Comparison of ENCODE assay signal across 8 cellular contexts in the genomic region with DNA sequence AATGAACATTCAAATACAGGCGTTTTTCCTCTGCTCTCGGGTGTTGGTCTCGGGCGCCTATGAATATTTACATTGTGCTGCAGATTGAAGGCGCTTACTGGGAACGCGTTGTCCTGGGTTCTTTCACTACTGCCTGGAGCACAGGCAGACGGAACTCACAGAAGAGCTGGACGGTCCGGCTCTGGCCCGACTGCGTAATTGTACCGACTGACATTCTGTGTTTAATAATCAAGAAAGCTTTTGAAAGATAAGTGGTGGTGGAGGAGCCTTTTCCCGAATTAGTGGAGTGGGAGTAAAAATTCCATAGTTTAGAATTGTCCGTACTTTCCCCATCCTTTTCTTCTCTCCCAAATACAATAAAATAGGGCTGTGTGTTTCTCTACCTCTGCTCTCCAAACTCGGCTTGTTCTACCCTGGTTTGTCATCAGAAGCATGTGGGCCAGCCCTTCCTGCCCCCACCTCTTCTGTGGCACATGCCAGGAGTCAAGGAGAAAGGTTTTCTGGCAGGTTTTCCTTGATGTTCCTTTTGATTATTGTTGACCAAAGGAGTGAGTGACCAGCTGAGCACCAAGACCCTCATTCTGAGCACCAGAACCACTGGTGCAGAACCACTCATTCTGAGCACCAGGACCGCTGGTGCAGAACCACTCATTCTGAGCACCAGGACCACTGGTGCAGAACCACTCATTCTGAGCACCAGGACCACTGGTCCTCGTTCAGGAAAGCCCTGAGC.
DNase-seq lines count a peak whose midpoint lies in the region; ATAC-seq and TF ChIP-seq lines count a peak whose summit lies in the region.

No MANE protein-coding gene starts in this region.

- H3F3A ChIP-seq in Loucy (ENCODE audit: low read depth) = no peaks in the 10 kb centered on the region

- no peak overlapping the region for H2AFZ ChIP-seq in Loucy (ENCODE audit: low read length)

- no peaks in the 10 kb centered on the region for H3K9me2 ChIP-seq in Loucy (replicated peaks; ENCODE audit: low read depth, low read length)

- no peak for DNase-seq in effector memory CD4-positive, alpha-beta T cell
- DNase-seq in nephron progenitor cell (no peak), foreskin melanocyte (no peak), T-helper 9 cell (no peak)

- peak overlapping the region; percentile 90 to 100 (median 97) for H3K4me2 ChIP-seq in BLaER1 treated with 17β-estradiol and CSF1 and Interleukin-3, amounts not matched to agents 10 nM and 100 nM
- peak overlapping the region; percentile 49 for H3K4me2 ChIP-seq in Loucy (ENCODE audit: low read depth, low read length, poor library complexity, severe bottlenecking)

- peaks cover 51% of the 10 kb centered on the region for H3K27me3 Mint-ChIP-seq in nephron progenitor cell (ENCODE audit: low read depth, poor library complexity)

- H3K36me3 ChIP-seq in BLaER1 treated with 17β-estradiol and CSF1 and Interleukin-3, amounts not matched to agents 10 nM and 100 nM = 0 out of 22 replicates have a peak, but pooled peaks cover 0 to 3% (median 0%) of the 10 kb centered on the region in 11 experiments
- H3K36me3 ChIP-seq in Loucy (ENCODE audit: insufficient read depth, low read length) = no peaks in the 10 kb centered on the region
- H3K36me3 ChIP-seq in effector memory CD4-positive, alpha-beta T cell (ENCODE audit: control insufficient read depth, insufficient read depth, low read length) = no peaks in the 10 kb centered on the region

- H3K79me2 ChIP-seq in Loucy (ENCODE audit: insufficient read depth, low read length) = no peaks in the 10 kb centered on the region

- H3K27ac Mint-ChIP-seq in nephron progenitor cell = no peak overlapping the region

- no peak for ATAC-seq in HG03280 (IDR thresholded peaks at IDR 0.05; ENCODE audit: unreplicated experiment)
- no peak for ATAC-seq in HG03457 (IDR thresholded peaks at IDR 0.05; ENCODE audit: unreplicated experiment)

- H4K20me1 ChIP-seq in BLaER1 treated with 17β-estradiol and CSF1 and Interleukin-3, amounts not matched to agents 10 nM and 100 nM = peaks cover 0 to 45% (median 25%) of the 10 kb centered on the region in 11 experiments; a peak in 18 of 22 replicates
- H4K20me1 ChIP-seq in Loucy (ENCODE audit: insufficient read depth, low read length, poor library complexity, severe bottlenecking) = no peaks in the 10 kb centered on the region

- H3K27me3 ChIP-seq in BLaER1 treated with 17β-estradiol and CSF1 and Interleukin-3, amounts not matched to agents 10 nM and 100 nM = peaks cover 72 to 87% (median 76%) of the 10 kb centered on the region in 11 experiments
- no peaks in the 10 kb centered on the region for H3K27me3 ChIP-seq in Loucy (ENCODE audit: insufficient read depth, low read length, poor library complexity, severe bottlenecking)
- peaks cover 18% of the 10 kb centered on the region for H3K27me3 ChIP-seq in effector memory CD4-positive, alpha-beta T cell (replicated peaks; ENCODE audit: control insufficient read depth, insufficient read depth, low read length, poor library complexity, severe bottlenecking)

- peak overlapping the region; percentile 80 for H3K4me3 Mint-ChIP-seq in nephron progenitor cell

- H3K9me3 Mint-ChIP-seq in nephron progenitor cell = no peaks in the 10 kb centered on the region

- TF ChIP-seq CTCF in Loucy (conservative IDR thresholded peaks at IDR 0.05; ENCODE audit: low read length) = no peak
- no peak for TF ChIP-seq CTCF in nephron progenitor cell (IDR thresholded peaks at IDR 0.05)

- H3K9ac ChIP-seq in BLaER1 treated with 17β-estradiol and CSF1 and Interleukin-3, amounts not matched to agents 10 nM and 100 nM = no peak overlapping the region; a peak in 1 of 22 replicates
- no peak overlapping the region for H3K9ac ChIP-seq in Loucy (ENCODE audit: low read depth, low read length, poor library complexity, severe bottlenecking)

- no peak overlapping the region for H3K27ac ChIP-seq in BLaER1 treated with 17β-estradiol and CSF1 and Interleukin-3, amounts not matched to agents 10 nM and 100 nM
- H3K27ac ChIP-seq in effector memory CD4-positive, alpha-beta T cell (ENCODE audit: insufficient read depth, low read length, poor library complexity, severe bottlenecking) = no peak overlapping the region

- peak overlapping the region; percentile 51 to 74 (median 66); a peak in 19 of 20 replicates for H3K4me3 ChIP-seq in BLaER1 treated with 17β-estradiol and CSF1 and Interleukin-3, amounts not matched to agents 10 nM and 100 nM
- peak overlapping the region; percentile 43 for H3K4me3 ChIP-seq in Loucy (ENCODE audit: low read length, poor library complexity, severe bottlenecking)
- peak overlapping the region; percentile 44 for H3K4me3 ChIP-seq in effector memory CD4-positive, alpha-beta T cell (ENCODE audit: insufficient read depth, low read depth, low read length, poor library complexity, severe bottlenecking)

- peaks cover 28% of the 10 kb centered on the region for H3K4me1 Mint-ChIP-seq in nephron progenitor cell

- H3K36me3 Mint-ChIP-seq in nephron progenitor cell (ENCODE audit: low read depth) = peaks cover 7% of the 10 kb centered on the region

- peaks cover 0 to 18% (median 8%) of the 10 kb centered on the region in 11 experiments; a peak in 8 of 22 replicates for H3K9me3 ChIP-seq in BLaER1 treated with 17β-estradiol and CSF1 and Interleukin-3, amounts not matched to agents 10 nM and 100 nM (replicated peaks in 1 of 11)
- no peaks in the 10 kb centered on the region for H3K9me3 ChIP-seq in Loucy (ENCODE audit: insufficient read depth, low read depth, low read length)
- no peaks in the 10 kb centered on the region for H3K9me3 ChIP-seq in effector memory CD4-positive, alpha-beta T cell (ENCODE audit: control insufficient read depth, low read length)

- H3K4me1 ChIP-seq in BLaER1 treated with 17β-estradiol and CSF1 and Interleukin-3, amounts not matched to agents 10 nM and 100 nM = peaks cover 11 to 34% (median 30%) of the 10 kb centered on the region in 10 experiments
- peaks cover 3% of the 10 kb centered on the region for H3K4me1 ChIP-seq in Loucy (ENCODE audit: insufficient read depth, low read length, poor library complexity, severe bottlenecking)
- H3K4me1 ChIP-seq in effector memory CD4-positive, alpha-beta T cell (ENCODE audit: control insufficient read depth, insufficient read depth, low read length, poor library complexity, severe bottlenecking) = peaks cover 10% of the 10 kb centered on the region
